ENCODE assay signal across 8 cellular contexts in the genomic region with DNA sequence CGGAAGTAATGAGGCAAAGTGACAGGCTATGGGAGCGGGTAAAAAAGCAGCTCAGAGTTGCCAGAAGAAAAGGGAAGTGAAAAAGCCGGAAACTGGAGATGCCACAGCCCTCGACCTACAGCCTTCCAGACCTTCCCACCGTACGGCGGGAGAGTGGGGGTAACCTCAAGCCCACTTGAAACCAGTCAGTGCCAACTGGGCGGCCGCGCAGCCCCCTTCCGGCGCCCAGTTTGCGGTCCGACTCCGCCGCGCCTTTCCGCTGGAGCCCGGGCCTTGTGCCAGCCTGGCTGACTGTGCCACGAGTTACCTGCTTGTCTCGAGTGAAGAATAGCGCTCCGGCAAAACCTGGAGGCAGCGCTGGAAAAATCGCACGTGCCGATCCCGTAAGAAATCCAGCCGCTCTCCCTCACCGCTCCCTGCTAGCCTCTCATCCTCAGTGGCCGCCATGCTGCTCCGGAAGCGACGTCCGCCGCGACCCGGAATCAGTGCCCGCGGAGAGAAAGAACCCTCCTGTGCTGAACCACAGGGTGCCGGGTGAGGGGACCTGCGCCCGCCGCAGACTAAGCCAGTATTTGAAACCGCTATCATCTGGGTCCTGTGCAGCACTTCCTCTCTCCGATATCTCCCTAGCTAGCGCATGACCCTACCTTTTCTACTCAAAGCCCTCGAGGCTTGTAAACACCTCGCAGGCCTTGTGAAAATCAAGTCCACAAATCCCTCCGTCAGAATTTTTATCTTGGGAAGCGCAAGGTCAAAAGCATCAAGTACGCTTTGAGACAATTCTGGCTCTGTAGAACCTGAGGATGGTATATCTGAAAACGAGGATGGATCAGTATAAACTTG.
DNase-seq lines count a peak whose midpoint lies in the region; ATAC-seq lines count a peak whose summit lies in the region.

A gene (minus strand): TSS at position 473 of the 843 bp plus-strand sequence. CDS start 26 bp downstream, at position 447.

- peak within 1 kb of the TSS; percentile 68 for H3K27ac ChIP-seq in effector memory CD4-positive, alpha-beta T cell (ENCODE audit: insufficient read depth, low read length, poor library complexity, severe bottlenecking)

- peaks cover 1% of the 10 kb centered on the region for H3K36me3 Mint-ChIP-seq in memory B cell

- DNase-seq in CD1c-positive myeloid dendritic cell (ENCODE audit: extremely low spot score) (peak; percentile 82), NOMO-1 treated with dmso at 0.1 percent for 144 hours (lab: John Stamatoyannopoulos, UW; ENCODE audit: unreplicated experiment) (peak; percentile 82), memory B cell (ENCODE audit: low spot score in 2 of 2) (peak; percentile 49 to 60)
- peak; percentile 35 to 46 for DNase-seq in activated CD8-positive, alpha-beta memory T cell treated with anti-CD3 and anti-CD28 coated beads for 4 hours (ENCODE audit: low read depth in 2 of 2)
- peak; percentile 34 to 57 (median 46) for DNase-seq in effector memory CD4-positive, alpha-beta T cell
- DNase-seq in stimulated activated CD8-positive, alpha-beta memory T cell treated with anti-CD3 and anti-CD28 coated beads, Interleukin-12 subunit alpha, Interleukin-12 subunit beta, amount 100 ng/mL, for 24 hours (ENCODE audit: extremely low read depth) = peak; percentile 35

- peaks cover 12% of the 10 kb centered on the region for H3K4me1 ChIP-seq in effector memory CD4-positive, alpha-beta T cell (ENCODE audit: control insufficient read depth, insufficient read depth, low read length, poor library complexity, severe bottlenecking)

- peak within 1 kb of the TSS; percentile 95 for H3K4me3 Mint-ChIP-seq in memory B cell

- ATAC-seq in GM19395 (IDR thresholded peaks at IDR 0.05; ENCODE audit: unreplicated experiment) (peak; percentile 92), HG03521 (IDR thresholded peaks at IDR 0.05; ENCODE audit: unreplicated experiment) (peak; percentile 84), memory B cell (ENCODE audit: low read depth) (peak; percentile 87)

- H3K27me3 Mint-ChIP-seq in memory B cell = no peaks in the 10 kb centered on the region

- H3K9me3 ChIP-seq in effector memory CD4-positive, alpha-beta T cell (ENCODE audit: control insufficient read depth, low read length) = no peaks in the 10 kb centered on the region

- H3K9me3 Mint-ChIP-seq in memory B cell = no peaks in the 10 kb centered on the region

- peak within 1 kb of the TSS; percentile 94 for H3K4me3 ChIP-seq in effector memory CD4-positive, alpha-beta T cell (ENCODE audit: insufficient read depth, low read depth, low read length, poor library complexity, severe bottlenecking)

- H3K36me3 ChIP-seq in effector memory CD4-positive, alpha-beta T cell (ENCODE audit: control insufficient read depth, insufficient read depth, low read length) = no peaks in the 10 kb centered on the region

- peak within 1 kb of the TSS; percentile 85 for H3K27ac Mint-ChIP-seq in memory B cell

- peaks cover 30% of the 10 kb centered on the region for H3K4me1 Mint-ChIP-seq in memory B cell

- H3K27me3 ChIP-seq in effector memory CD4-positive, alpha-beta T cell (replicated peaks; ENCODE audit: control insufficient read depth, insufficient read depth, low read length, poor library complexity, severe bottlenecking) = no peaks in the 10 kb centered on the region

Comparison
In these comparisons a context has a peak if more than half of its experiments do, and no peak if none do; other contexts are left out.
1. Peak in every context shown above with its lines: DNase-seq, ATAC-seq, H3K4me3 ChIP-seq and H3K27ac ChIP-seq.